Comparison of ENCODE assay signal across 8 cellular contexts in the genomic region with DNA sequence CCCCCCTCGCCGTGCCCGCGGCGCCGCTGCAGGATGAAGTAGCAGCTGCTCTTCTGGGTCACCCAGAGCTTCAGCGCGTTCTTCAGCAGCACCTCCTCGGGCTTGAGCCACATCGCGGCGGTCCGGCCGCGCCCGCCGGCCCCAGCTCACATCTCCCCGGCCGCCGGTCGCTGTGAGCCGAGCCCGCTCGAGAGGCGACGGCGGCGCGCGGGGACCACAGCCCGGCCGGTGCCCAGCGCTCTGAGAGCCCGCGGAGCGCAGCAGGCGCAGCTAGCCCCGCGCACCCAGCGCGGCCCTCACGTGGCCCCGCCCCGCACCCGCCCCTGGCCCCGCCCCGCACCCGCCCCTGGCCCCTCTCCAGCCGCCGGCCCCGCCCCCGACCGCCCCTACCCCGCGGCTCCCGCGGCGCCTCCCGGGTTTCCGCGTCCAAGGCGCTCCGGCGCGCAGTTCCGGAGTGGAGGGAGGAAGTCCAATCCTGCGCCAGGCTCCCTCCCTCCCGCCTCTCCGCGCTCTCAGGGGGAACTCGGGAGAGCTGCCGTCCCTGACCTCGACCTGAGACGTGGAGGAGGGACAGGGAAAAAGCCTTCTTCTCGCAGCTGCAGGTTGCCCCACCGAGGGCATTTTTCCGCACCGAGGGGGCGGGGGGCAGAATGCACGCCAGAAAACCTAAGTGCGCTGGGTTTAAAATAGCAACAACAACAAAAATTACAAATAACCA. TPM values are rescaled to one million over a fixed set of nuclear protein-coding genes. Genes with fewer than 3 reads are reported as not detected.
DNase-seq lines count a peak whose midpoint lies in the region; ATAC-seq, FAIRE-seq and TF ChIP-seq lines count a peak whose summit lies in the region.

Gene TBC1D8 (minus strand): TSS at position 242 of the 718 bp plus-strand sequence. CDS start 129 bp downstream, at position 113.

- H3K4me3 ChIP-seq in WI38 (ENCODE audit: low read depth, low read length) (peak within 1 kb of the TSS; percentile 69), bronchial epithelial cell (ENCODE audit: low read depth, low read length) (peak within 1 kb of the TSS; percentile 72), skeletal muscle satellite cell (ENCODE audit: low read length) (peak within 1 kb of the TSS; percentile 74)

- H3K36me3 ChIP-seq in bronchial epithelial cell (ENCODE audit: control insufficient read depth, insufficient read depth, low read length), result no peaks in the 10 kb centered on the region
- peaks cover 4% of the 10 kb centered on the region for H3K36me3 ChIP-seq in skeletal muscle satellite cell (ENCODE audit: insufficient read depth, low read length)

- H3K27me3 ChIP-seq in bronchial epithelial cell (ENCODE audit: control insufficient read depth, insufficient read depth, low read length) (no peaks in the 10 kb centered on the region), skeletal muscle satellite cell (ENCODE audit: control insufficient read depth, insufficient read depth, low read length) (peaks cover 9% of the 10 kb centered on the region)

- no peak for FAIRE-seq in bronchial epithelial cell (lab: Jason Lieb, UNC)

- H3K4me2 ChIP-seq in skeletal muscle satellite cell (ENCODE audit: low read length), result peak within 1 kb of the TSS; percentile 85

- ATAC-seq in HG02798 (IDR thresholded peaks at IDR 0.05; ENCODE audit: poor library complexity, unreplicated experiment) (peak; percentile 70), HG03095 (IDR thresholded peaks at IDR 0.05; ENCODE audit: unreplicated experiment) (no peak)

- TF ChIP-seq CTCF in WI38 (IDR thresholded peaks at IDR 0.05; ENCODE audit: low read depth, low read length) (no peak), bronchial epithelial cell (IDR thresholded peaks at IDR 0.05; ENCODE audit: insufficient read depth, low read length, severe bottlenecking) (no peak)

- H3K4me1 ChIP-seq in skeletal muscle satellite cell (ENCODE audit: control insufficient read depth, insufficient read depth, low read length), result peaks cover 31% of the 10 kb centered on the region

- H3K9me3 ChIP-seq in skeletal muscle satellite cell (replicated peaks; ENCODE audit: low read length), result no peaks in the 10 kb centered on the region

- peak within 1 kb of the TSS; percentile 83 for H3K9ac ChIP-seq in skeletal muscle satellite cell (ENCODE audit: low read depth, low read length)

- peak; percentile 40 for TF ChIP-seq POLR2A in GM15510 (IDR thresholded peaks at IDR 0.05; ENCODE audit: borderline replicate concordance, extremely low read depth, insufficient read length)

- peak; percentile 60 for DNase-seq in NCI-H2081 treated with DMSO at 0.1 percent for 48 hours (lab: John Stamatoyannopoulos, UW)
- DNase-seq in bronchial epithelial cell (ENCODE audit: low read depth), result peak; percentile 41
- DNase-seq in iPS-NIHi11 (ENCODE audit: low spot score), result peak; percentile 94

RNA-seq across cellular contexts. Expression of gene TBC1D8, which starts in this region (rescaled TPM):
- total RNA-seq in bronchial epithelial cell, result 25.0 and 25.3 TPM in 2 replicates
- 27.9 and 28.2 TPM in 2 replicates for total RNA-seq in skeletal muscle satellite cell (2012; rRNA removed)

Comparison
In these comparisons a context has a peak if more than half of its experiments do, and no peak if none do; other contexts are left out.
1. DNase-seq: peak in every context shown above with its lines; median percentile 94 in iPS-NIHi11; 60 in NCI-H2081 treated with DMSO at 0.1 percent for 48 hours; 41 in bronchial epithelial cell.